ENCODE assay signal across 18 cellular contexts in the genomic region with DNA sequence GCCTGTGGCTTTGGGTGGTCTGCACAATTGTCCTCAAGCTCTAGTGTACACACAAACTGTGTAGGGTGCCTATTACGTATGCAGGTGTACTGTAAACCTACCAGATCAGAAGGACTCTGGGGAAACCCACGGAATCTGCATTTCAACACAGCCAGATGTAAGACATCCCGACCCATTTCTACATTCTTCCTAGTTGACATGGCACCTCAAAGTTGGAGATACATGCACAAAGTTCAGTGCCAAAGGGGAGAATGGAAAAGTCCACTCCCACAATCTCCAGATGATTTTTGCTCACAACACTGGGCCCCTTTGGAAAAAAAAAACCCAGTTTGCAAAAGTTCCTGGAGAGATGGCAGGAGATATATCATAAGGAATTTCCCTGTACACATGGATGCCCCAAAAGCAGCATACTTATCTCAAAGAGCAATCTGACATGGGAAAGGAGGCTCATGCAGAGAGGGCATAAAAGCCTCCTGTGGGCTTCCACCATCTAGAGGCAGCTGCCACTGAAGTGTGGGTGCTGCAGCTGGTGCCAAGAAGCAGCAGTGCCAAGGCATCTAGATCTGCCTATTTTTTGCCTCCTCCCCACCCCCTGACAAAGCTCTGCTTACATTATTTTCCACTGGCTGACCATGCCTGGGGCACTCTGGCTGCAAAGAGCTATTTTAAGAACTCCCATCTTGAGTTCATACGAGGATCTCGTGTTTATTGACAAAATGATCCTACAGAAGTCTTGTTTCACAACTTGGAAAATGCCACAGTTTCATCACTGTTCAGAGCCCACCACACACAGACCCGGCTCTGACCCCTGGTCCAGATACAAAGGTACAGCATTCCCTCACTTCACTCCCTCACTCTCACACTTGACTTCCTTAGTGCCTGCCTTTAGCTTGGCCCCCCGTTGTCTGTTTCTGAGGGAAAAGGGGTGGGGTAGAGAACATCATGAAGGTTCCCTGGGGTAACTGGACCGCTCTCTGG. TPM values are rescaled to one million over a fixed set of nuclear protein-coding genes. Genes with fewer than 3 reads are reported as not detected.
DNase-seq lines count a peak whose midpoint lies in the region; ATAC-seq and TF ChIP-seq lines count a peak whose summit lies in the region.
"Had no signal": no experiment of that assay in that cellular context is flagged by ENCODE, and none has a peak within 500 bp of the region (broad histone marks: within the 10 kb centered on the region; RNA-seq: fewer than 3 reads in every experiment).

No MANE protein-coding gene starts in this region.

- no peaks in the 10 kb centered on the region for H3K36me3 Mint-ChIP-seq in osteocyte (ENCODE audit: unreplicated experiment)
- H3K36me3 Mint-ChIP-seq: CD14-positive monocyte had no signal

- ATAC-seq in GM21576 (IDR thresholded peaks at IDR 0.05; ENCODE audit: unreplicated experiment) = no peak
- no peak for ATAC-seq in HG02884 (IDR thresholded peaks at IDR 0.05; ENCODE audit: unreplicated experiment)
- ATAC-seq: K562 had no signal

- H3K4me1 ChIP-seq in cardiac muscle cell (ENCODE audit: low read depth) = peaks cover 26% of the 10 kb centered on the region

- H3K27ac Mint-ChIP-seq in osteocyte (ENCODE audit: unreplicated experiment) = peak overlapping the region; percentile 64

- TF ChIP-seq CTCF in AG10803 (conservative IDR thresholded peaks at IDR 0.05; ENCODE audit: low read length) (no peak), cardiac muscle cell (IDR thresholded peaks at IDR 0.05; ENCODE audit: low read depth, low read length) (no peak), osteocyte (IDR thresholded peaks at IDR 0.05) (no peak)

- DNase-seq in AG10803 (ENCODE audit: low read depth) = peak; percentile 55
- peak; percentile 85 for DNase-seq in M059J (ENCODE audit: low read depth)
- DNase-seq in cardiac muscle cell (ENCODE audit: low read depth in 1 of 2, low spot score in 1 of 2) = peak; percentile 3 to 51
- no peak for DNase-seq in osteocyte (ENCODE audit: extremely low spot score, unreplicated experiment)
- no peak for DNase-seq in AML-193 (lab: John Stamatoyannopoulos, UW)
- no peak for DNase-seq in T-helper 9 cell
- DNase-seq: activated CD4-positive, CD25-positive, alpha-beta regulatory T cell; activated naive CD4-positive, alpha-beta T cell treated with anti-CD3 and anti-CD28 coated beads, Interleukin-2, amount 50 U/mL, for 16 hours; NCI-H1417; NCI-H2227 treated with DMSO at 0.1 percent for 48 hours; OCI-M1 had no signal

- no peaks in the 10 kb centered on the region for H3K9me3 ChIP-seq in cardiac muscle cell (ENCODE audit: low read depth)
- H3K9me3 ChIP-seq: upper lobe of left lung had no signal

- no peak overlapping the region for H3K4me3 ChIP-seq in AG10803 (ENCODE audit: low read length)
- no peak overlapping the region for H3K4me3 ChIP-seq in cardiac muscle cell
- H3K4me3 ChIP-seq: K562, upper lobe of left lung had no signal

- H3K4me1 Mint-ChIP-seq in osteocyte (ENCODE audit: unreplicated experiment) = peaks cover 15% of the 10 kb centered on the region
- H3K4me1 Mint-ChIP-seq: CD14-positive monocyte; central memory CD8-positive, alpha-beta T cell had no signal

- no peak overlapping the region for H3K4me3 Mint-ChIP-seq in osteocyte (ENCODE audit: unreplicated experiment)
- H3K4me3 Mint-ChIP-seq: CD14-positive monocyte; central memory CD8-positive, alpha-beta T cell had no signal

- H3K27me3 Mint-ChIP-seq in osteocyte (ENCODE audit: unreplicated experiment) = peaks cover 2% of the 10 kb centered on the region

- H3K27ac ChIP-seq in cardiac muscle cell = peak overlapping the region; percentile 71

- H3K27me3 ChIP-seq in cardiac muscle cell = no peaks in the 10 kb centered on the region
- H3K27me3 ChIP-seq: upper lobe of left lung had no signal

- H3K36me3 ChIP-seq in cardiac muscle cell = no peaks in the 10 kb centered on the region
- H3K36me3 ChIP-seq: upper lobe of left lung had no signal

- no peaks in the 10 kb centered on the region for H3K9me3 Mint-ChIP-seq in osteocyte (ENCODE audit: unreplicated experiment)
- H3K9me3 Mint-ChIP-seq: CD14-positive monocyte; central memory CD8-positive, alpha-beta T cell had no signal

RNA-seq across cellular contexts. Expression of a gene that starts 12.9 kb away (rescaled TPM):
- 0.07 and 0.15 TPM in 2 replicates for total RNA-seq in M059J (2014; rRNA removed; shearing (Covaris generic))
- total RNA-seq in cardiac muscle cell = not detected in 2 replicates
- polyA plus RNA-seq in cardiac muscle cell = not detected in 2 replicates
- total RNA-seq in osteocyte = not detected in 2 replicates
- total RNA-seq: Daoy, K562, upper lobe of left lung had no signal
- polyA plus RNA-seq: CD14-positive monocyte, K562 had no signal

Comparison
In these comparisons a context has a peak if more than half of its experiments do, and no peak if none do; other contexts are left out.
1. DNase-seq: peak in AG10803 (single experiment), M059J (single experiment) and cardiac muscle cell (2 of 2); none in osteocyte (single experiment), AML-193 (0 of 2) and T-helper 9 cell (single experiment).